Comparison of ENCODE assay signal across 8 cellular contexts in genomic region chr17:42964161-42964932, GRCh38. TPM values are rescaled to one million over a fixed set of nuclear protein-coding genes. Genes with fewer than 3 reads are reported as not detected.
DNase-seq lines count a peak whose midpoint lies in the region; ATAC-seq and TF ChIP-seq lines count a peak whose summit lies in the region.

TSS of gene AARSD1 (minus strand) at chr17:42964454. CDS start at chr17:42964440, 14 bp downstream.

- peak within 1 kb of the TSS; percentile 57 to 61 for H3K4me3 ChIP-seq in prostate gland

- intact Hi-C loops in left ventricle myocardium superior (cut with micrococcal nuclease), result no loop called here
- intact Hi-C loops in prostate gland (cut with DNase I), result no loop called here

- DNase-seq in GM10266 (ENCODE audit: extremely low spot score) (peak; percentile 89), NCI-H187 (lab: John Stamatoyannopoulos, UW) (peak; percentile 81 to 82), T-helper 2 cell (peak; percentile 76 to 95 (median 88)), amygdala (lab: John Stamatoyannopoulos, UW) (peak; percentile 33 to 93 (median 79)), left ventricle myocardium superior (peak; percentile 95), prostate gland (ENCODE audit: low spot score) (peak; percentile 88), ureter (ENCODE audit: low spot score) (peak; percentile 91)

- TF ChIP-seq POLR2A in prostate gland (IDR thresholded peaks at IDR 0.05), result peak; percentile 48

- H3K27me3 ChIP-seq in prostate gland (replicated peaks; ENCODE audit: insufficient read depth), result no peaks in the 10 kb centered on the region

- ATAC-seq in HG02884 (IDR thresholded peaks at IDR 0.05; ENCODE audit: unreplicated experiment), result peak; percentile 65
- ATAC-seq in left ventricle myocardium superior, result peak; percentile 99

- H3K27ac ChIP-seq in prostate gland, result peak within 1 kb of the TSS; percentile 81 to 88

- H3K9me3 ChIP-seq in prostate gland, result no peaks in the 10 kb centered on the region

- WGBS in prostate gland, result 2% methylated on average over 43 of the region's 43 CpGs

- no peaks in the 10 kb centered on the region for H3K4me1 ChIP-seq in prostate gland (replicated peaks)

- no peak for TF ChIP-seq CTCF in GM10266 (IDR thresholded peaks at IDR 0.05; ENCODE audit: control insufficient read depth, insufficient read depth, low read depth, missing control alignments)
- peak in 1 of 4 experiments; percentile 28 for TF ChIP-seq CTCF in prostate gland (IDR thresholded peaks at IDR 0.05)

- peaks cover 3 to 6% of the 10 kb centered on the region in 2 donors for H3K36me3 ChIP-seq in prostate gland

RNA-seq across cellular contexts. Expression of gene AARSD1, which starts in this region (rescaled TPM):
- total RNA-seq in left ventricle myocardium superior (31.5 TPM), prostate gland (10 to 100 TPM; 34.2 to 48.4 TPM), ureter (69.1 TPM)

Comparison
In these comparisons a context has a peak if more than half of its experiments do, and no peak if none do; other contexts are left out.
1. Peak in every context shown above with its lines: DNase-seq, ATAC-seq, H3K4me3 ChIP-seq and H3K27ac ChIP-seq.